Comparison of ENCODE assay signal across 8 cellular contexts in genomic region chr2:161139098-161139987, GRCh38. TPM values are rescaled to one million over a fixed set of nuclear protein-coding genes. Genes with fewer than 3 reads are reported as not detected.
DNase-seq lines count a peak whose midpoint lies in the region; ATAC-seq, FAIRE-seq and TF ChIP-seq lines count a peak whose summit lies in the region.

No MANE protein-coding gene starts in this region.

- no peak for TF ChIP-seq POLR2A in endothelial cell of umbilical vein (IDR thresholded peaks at IDR 0.05; ENCODE audit: low read depth, low read length)

- BruUV-seq in endothelial cell of umbilical vein (replicated peaks; lab: Mats Ljungman, UMichigan), result no TSS peak

- H3F3A ChIP-seq in smooth muscle cell (ENCODE audit: low read depth), result no peaks in the 10 kb centered on the region

- H3K4me3 ChIP-seq in endothelial cell of umbilical vein (replicated peaks in 1 of 3; ENCODE audit: insufficient read depth in 1 of 3, low read depth in 1 of 3, low read length in 3 of 3) (peak overlapping the region in 2 of 3 experiments; percentile 34 to 78), smooth muscle cell (no peak overlapping the region), HAP-1 (no peak overlapping the region)

- TF ChIP-seq CTCF in endothelial cell of umbilical vein (IDR thresholded peaks at IDR 0.05; ENCODE audit: extremely low read depth in 1 of 2, insufficient read depth in 1 of 2, low read depth in 1 of 2, low read length in 2 of 2) (no peak), smooth muscle cell (IDR thresholded peaks at IDR 0.05; ENCODE audit: borderline replicate concordance, insufficient read depth, poor library complexity, severe bottlenecking) (no peak), GM13977 (IDR thresholded peaks at IDR 0.05; ENCODE audit: extremely low read depth, insufficient read depth, missing control alignments) (no peak)

- H3K4me2 ChIP-seq in endothelial cell of umbilical vein (ENCODE audit: insufficient read depth, low read length), result peak overlapping the region; percentile 97
- H3K4me2 ChIP-seq in smooth muscle cell, result peak overlapping the region; percentile 76

- no peaks in the 10 kb centered on the region for H3K27me3 ChIP-seq in endothelial cell of umbilical vein (ENCODE audit: control insufficient read depth in 2 of 2, insufficient read depth in 2 of 2, low read length in 2 of 2)
- no peaks in the 10 kb centered on the region for H3K27me3 ChIP-seq in smooth muscle cell (ENCODE audit: low read depth)
- no peaks in the 10 kb centered on the region for H3K27me3 ChIP-seq in HAP-1 (ENCODE audit: low read depth)

- intact Hi-C loops in endothelial cell of umbilical vein (cut with micrococcal nuclease), result no loop called here

- no peak for FAIRE-seq in endothelial cell of umbilical vein (lab: Jason Lieb, UNC)

- CTCF ChIA-PET in endothelial cell of umbilical vein (lab: Charles Lee), result interaction anchor here (1.0 to 1.3 kb wide), 5 partner anchors 10 to 1029 kb away, joined by 3 to 7 read pairs (median 3); no protein-coding TSS in a partner anchor

- H3K4me1 ChIP-seq in endothelial cell of umbilical vein (ENCODE audit: control insufficient read depth, extremely low read depth, insufficient read depth, low read length) (peaks cover 40% of the 10 kb centered on the region), smooth muscle cell (ENCODE audit: low read depth) (peaks cover 43% of the 10 kb centered on the region), HAP-1 (no peaks in the 10 kb centered on the region)

- H3K79me2 ChIP-seq in endothelial cell of umbilical vein (ENCODE audit: control insufficient read depth, insufficient read depth, low read length) (no peaks in the 10 kb centered on the region), smooth muscle cell (ENCODE audit: low read depth) (peaks cover 5% of the 10 kb centered on the region)

- no peak overlapping the region for H2AFZ ChIP-seq in endothelial cell of umbilical vein (ENCODE audit: low read depth, low read length)
- peak overlapping the region; percentile 6 for H2AFZ ChIP-seq in smooth muscle cell (ENCODE audit: low read depth)

- no peaks in the 10 kb centered on the region for H3K9me1 ChIP-seq in endothelial cell of umbilical vein (replicated peaks; ENCODE audit: control insufficient read depth, extremely low read depth, insufficient read depth, low read length)

- POLR2A ChIA-PET in endothelial cell of umbilical vein (lab: Charles Lee), result no interaction called here

- H4K20me1 ChIP-seq in endothelial cell of umbilical vein (replicated peaks; ENCODE audit: control insufficient read depth, extremely low read depth, insufficient read depth, low read length), result no peaks in the 10 kb centered on the region
- H4K20me1 ChIP-seq in smooth muscle cell (ENCODE audit: low read depth), result no peaks in the 10 kb centered on the region

- in situ Hi-C loops in ACHN (cut with HindIII; ENCODE audit: low pct_ligation_motif_present, low pct_unique_long_range_greater_than_20kb, low sequenced_read_pairs) (no loop called here), HAP-1 (cut with MboI; ENCODE audit: low sequenced_read_pairs) (no loop called here), GM13977 (cut with MboI; ENCODE audit: low pct_unique_long_range_greater_than_20kb, low sequenced_read_pairs, unreplicated experiment) (no loop called here)

- peak; percentile 48 for DNase-seq in ACHN
- DNase-seq in M059J (ENCODE audit: low read depth), result peak; percentile 49
- peak; percentile 64 for DNase-seq in endothelial cell of umbilical vein (ENCODE audit: low read depth, low spot score)
- no peak for DNase-seq in smooth muscle cell (lab: John Stamatoyannopoulos, UW; ENCODE audit: unreplicated experiment)
- no peak for DNase-seq in DMS53 treated with DMSO at 0.1 percent for 48 hours (lab: John Stamatoyannopoulos, UW; ENCODE audit: unreplicated experiment)
- DNase-seq in HAP-1 (ENCODE audit: low spot score in 2 of 2), result no peak
- DNase-seq in GM13977 (ENCODE audit: low spot score), result no peak

- peak overlapping the region; percentile 19 for H3K9ac ChIP-seq in endothelial cell of umbilical vein (replicated peaks; ENCODE audit: extremely low read depth, insufficient read depth, low read length)
- peak overlapping the region; percentile 52 for H3K9ac ChIP-seq in smooth muscle cell (ENCODE audit: low read depth)

- H3K27ac ChIP-seq in endothelial cell of umbilical vein (ENCODE audit: insufficient read depth, low read depth, low read length) (no peak overlapping the region), smooth muscle cell (ENCODE audit: low read depth) (peak overlapping the region; percentile 83)

- dilution Hi-C loops in endothelial cell of umbilical vein (cut with MboI; ENCODE audit: extremely low pct_ligation_motif_present, low sequenced_read_pairs), result no loop called here

- ATAC-seq in GM19372 (IDR thresholded peaks at IDR 0.05; ENCODE audit: low read depth, unreplicated experiment), result peak; percentile 25

- H3K9me3 ChIP-seq in endothelial cell of umbilical vein (replicated peaks; ENCODE audit: control insufficient read depth, insufficient read depth, low read length) (no peaks in the 10 kb centered on the region), smooth muscle cell (replicated peaks; ENCODE audit: low read depth) (no peaks in the 10 kb centered on the region), HAP-1 (no peaks in the 10 kb centered on the region)

- H3K36me3 ChIP-seq in endothelial cell of umbilical vein (ENCODE audit: control insufficient read depth in 2 of 2, extremely low read depth in 1 of 2, insufficient read depth in 2 of 2, low read length in 2 of 2) (no peaks in the 10 kb centered on the region), smooth muscle cell (ENCODE audit: low read depth) (no peaks in the 10 kb centered on the region), HAP-1 (replicated peaks) (no peaks in the 10 kb centered on the region)

- WGBS in smooth muscle cell (ENCODE audit: low lambda C conversion rate), result 30% methylated on average over 3 of the region's 3 CpGs

TF ChIP-seq in endothelial cell of umbilical vein, 7 proteins besides CTCF, POLR2A, EP300 and RAD21:
- TF ChIP-seq EZH2 (IDR thresholded peaks at IDR 0.05; ENCODE audit: borderline replicate concordance, low read depth, low read length, severe bottlenecking) (no peak), MYC (IDR thresholded peaks at IDR 0.05; ENCODE audit: low read depth, low read length) (no peak), GATA2 (IDR thresholded peaks at IDR 0.05; ENCODE audit: insufficient read depth, insufficient read length, low read depth, low read length) (no peak), JUN (IDR thresholded peaks at IDR 0.05; ENCODE audit: borderline replicate concordance, insufficient read depth, insufficient read length, low read depth) (no peak), FOS (IDR thresholded peaks at IDR 0.05; ENCODE audit: borderline replicate concordance, insufficient read depth, low read length) (no peak), POLR2AphosphoS5 (IDR thresholded peaks at IDR 0.05; ENCODE audit: insufficient read depth, low read depth, low read length) (no peak), MAX (IDR thresholded peaks at IDR 0.05; ENCODE audit: insufficient read depth, insufficient read length) (no peak)

RNA-seq across cellular contexts. Expression of gene TANK, which starts 20.9 kb away (rescaled TPM):
- 35.7 and 41.1 TPM in 2 replicates for total RNA-seq in M059J (2014; rRNA removed; shearing (Covaris generic))
- 83.2 and 88.2 TPM in 2 replicates for total RNA-seq in endothelial cell of umbilical vein
- 30.5 and 33.3 TPM in 2 replicates for polyA plus RNA-seq in endothelial cell of umbilical vein
- polyA plus RNA-seq in endothelial cell of umbilical vein (2011; cell fraction: cytosol; rRNA removed), result 45.6 and 55.5 TPM in 2 replicates
- polyA plus RNA-seq in endothelial cell of umbilical vein (2011; cell fraction: nucleus; rRNA removed), result 85.4 and 95.5 TPM in 2 replicates
- 70.3 and 113 TPM in 2 replicates for polyA plus RNA-seq in endothelial cell of umbilical vein (2012)
- 36.8 and 37.6 TPM in 2 replicates for polyA minus RNA-seq in endothelial cell of umbilical vein
- polyA minus RNA-seq in endothelial cell of umbilical vein (2011; cell fraction: cytosol; rRNA and poly(A)+ RNA removed), result 9.1 TPM
- polyA minus RNA-seq in endothelial cell of umbilical vein (2011; cell fraction: nucleus; rRNA and poly(A)+ RNA removed), result 234 and 271 TPM in 2 replicates
- total RNA-seq in smooth muscle cell, result 94.2 and 120 TPM in 2 replicates
- polyA plus RNA-seq in smooth muscle cell, result 47.9 and 49.4 TPM in 2 replicates

Comparison
In these comparisons a context has a peak if more than half of its experiments do, and no peak if none do; other contexts are left out.
1. DNase-seq: peak in ACHN (single experiment), M059J (single experiment) and endothelial cell of umbilical vein (single experiment); none in smooth muscle cell (single experiment), DMS53 treated with DMSO at 0.1 percent for 48 hours (single experiment), HAP-1 (0 of 2) and GM13977 (single experiment).
2. H3K4me3 ChIP-seq: peak in endothelial cell of umbilical vein (2 of 3); none in smooth muscle cell (single experiment) and HAP-1 (single experiment).